ENCODE assay signal across 15 cellular contexts in the genomic region with DNA sequence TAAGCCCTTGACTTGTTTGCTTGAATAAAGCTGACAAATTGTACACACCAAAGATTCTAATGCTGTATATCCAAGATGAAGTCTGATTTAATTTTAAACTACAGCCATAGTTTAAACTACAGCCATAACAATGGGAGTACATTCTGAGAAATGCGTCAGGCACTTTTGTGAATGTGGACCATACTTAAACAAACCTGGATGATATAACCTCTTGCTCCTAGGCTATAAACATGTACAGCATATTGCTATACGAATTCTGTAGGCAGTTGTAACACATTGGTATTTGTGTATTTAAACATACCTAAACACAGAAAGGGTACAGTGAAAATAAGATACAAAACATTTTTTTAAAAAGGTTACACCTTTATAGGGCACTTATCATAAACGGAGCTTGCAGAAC. TPM values are rescaled to one million over a fixed set of nuclear protein-coding genes. Genes with fewer than 3 reads are reported as not detected.
A peak's percentile ranks its signal among the peaks of the same experiment; 100 is the strongest.
DNase-seq lines count a peak whose midpoint lies in the region; ATAC-seq and TF ChIP-seq lines count a peak whose summit lies in the region.
"Had no signal": no experiment of that assay in that cellular context is flagged by ENCODE, and none has a peak within 500 bp of the region (broad histone marks: within the 10 kb centered on the region; RNA-seq: fewer than 3 reads in every experiment).

No MANE protein-coding gene starts in this region.

- CTCF ChIA-PET in PC-9 (lab: Charles Lee) = no interaction called here

- H3K9ac ChIP-seq in endodermal cell (ENCODE audit: extremely low read depth, low read length, poor library complexity, severe bottlenecking) = no peak overlapping the region
- H3K9ac ChIP-seq: BLaER1 treated with 17β-estradiol and CSF1 and Interleukin-3, amounts not matched to agents 10 nM and 100 nM had no signal

- H3K9me3 ChIP-seq in PC-9 (ENCODE audit: insufficient read depth, low read depth) (no peaks in the 10 kb centered on the region), endodermal cell (ENCODE audit: control insufficient read depth, low read length) (peaks cover 18% of the 10 kb centered on the region)

- peaks cover 62% of the 10 kb centered on the region for H3K4me1 Mint-ChIP-seq in activated naive CD8-positive, alpha-beta T cell (ENCODE audit: low read depth)
- H3K4me1 Mint-ChIP-seq in activated naive CD8-positive, alpha-beta T cell treated with anti-CD3 and anti-CD28 coated beads for 36 hours = peaks cover 28% of the 10 kb centered on the region
- no peaks in the 10 kb centered on the region for H3K4me1 Mint-ChIP-seq in endodermal cell

- no peak overlapping the region for H3K4me3 ChIP-seq in PC-9
- H3K4me3 ChIP-seq in endodermal cell (ENCODE audit: low read length) = no peak overlapping the region
- H3K4me3 ChIP-seq: BLaER1 treated with 17β-estradiol and CSF1 and Interleukin-3, amounts not matched to agents 10 nM and 100 nM; GM12878 had no signal

- no peak for DNase-seq in activated naive CD8-positive, alpha-beta T cell treated with anti-CD3 and anti-CD28 coated beads for 36 hours
- DNase-seq in PC-9 = no peak
- DNase-seq in left colon = no peak
- DNase-seq in A172 (ENCODE audit: low spot score) = no peak
- no peak for DNase-seq in endodermal cell
- no peak for DNase-seq in activated gamma-delta T cell (lab: John Stamatoyannopoulos, UW)
- DNase-seq: 8988T; ACHN; CD4-positive, CD25-positive, alpha-beta regulatory T cell; DMS79 had no signal

- H3K4me1 ChIP-seq in PC-9 (replicated peaks; ENCODE audit: insufficient read depth) (no peaks in the 10 kb centered on the region), endodermal cell (ENCODE audit: control insufficient read depth, insufficient read depth, low read length) (no peaks in the 10 kb centered on the region)

- peak; percentile 73 for ATAC-seq in left colon
- ATAC-seq: GM12878, HCT116, HepG2 had no signal

- H3K27me3 ChIP-seq in PC-9 (ENCODE audit: insufficient read depth, low read depth) (no peaks in the 10 kb centered on the region), endodermal cell (ENCODE audit: control insufficient read depth, insufficient read depth, low read length, poor library complexity, severe bottlenecking) (no peaks in the 10 kb centered on the region)
- H3K27me3 ChIP-seq: BLaER1 treated with 17β-estradiol and CSF1 and Interleukin-3, amounts not matched to agents 10 nM and 100 nM had no signal

- POLR2A ChIA-PET in PC-9 (lab: Charles Lee; ENCODE audit: unreplicated experiment) = no interaction called here

- 0 out of 2 replicates have a peak overlapping the region, but pooled peaks have one; percentile 1 for H3K27ac ChIP-seq in PC-9
- H3K27ac ChIP-seq in endodermal cell (ENCODE audit: low read depth, low read length) = no peak overlapping the region
- H3K27ac ChIP-seq: BLaER1 treated with 17β-estradiol and CSF1 and Interleukin-3, amounts not matched to agents 10 nM and 100 nM had no signal

- H3K36me3 ChIP-seq in PC-9 (ENCODE audit: low read depth) (peaks cover 13% of the 10 kb centered on the region; the same call in 1 of the 2 replicates), endodermal cell (ENCODE audit: control insufficient read depth, insufficient read depth, low read length) (peaks cover 25% of the 10 kb centered on the region)

- no peaks in the 10 kb centered on the region for H3K9me2 ChIP-seq in PC-9 (ENCODE audit: insufficient read depth)

- H3K79me2 ChIP-seq in PC-9 (ENCODE audit: low read depth) = peaks cover 37% of the 10 kb centered on the region

- H3K4me3 Mint-ChIP-seq in activated naive CD8-positive, alpha-beta T cell = no peak overlapping the region
- no peak overlapping the region for H3K4me3 Mint-ChIP-seq in activated naive CD8-positive, alpha-beta T cell treated with anti-CD3 and anti-CD28 coated beads for 36 hours
- H3K4me3 Mint-ChIP-seq in endodermal cell = no peak overlapping the region

- no peaks in the 10 kb centered on the region for H3F3A ChIP-seq in PC-9 (ENCODE audit: insufficient read depth, low read depth)

- H4K20me1 ChIP-seq in PC-9 (ENCODE audit: insufficient read depth) = peaks cover 16% of the 10 kb centered on the region

- H3K27me3 Mint-ChIP-seq in activated naive CD8-positive, alpha-beta T cell = no peaks in the 10 kb centered on the region
- no peaks in the 10 kb centered on the region for H3K27me3 Mint-ChIP-seq in activated naive CD8-positive, alpha-beta T cell treated with anti-CD3 and anti-CD28 coated beads for 36 hours
- no peaks in the 10 kb centered on the region for H3K27me3 Mint-ChIP-seq in endodermal cell (ENCODE audit: insufficient read depth)
- H3K27me3 Mint-ChIP-seq: CD4-positive, CD25-positive, alpha-beta regulatory T cell had no signal

- no peak overlapping the region for H2AFZ ChIP-seq in PC-9

- TF ChIP-seq CTCF in PC-9 (conservative IDR thresholded peaks at IDR 0.05) (no peak), endodermal cell (conservative IDR thresholded peaks at IDR 0.05) (no peak)

- no peak overlapping the region for H3K4me2 ChIP-seq in PC-9
- H3K4me2 ChIP-seq: BLaER1 treated with 17β-estradiol and CSF1 and Interleukin-3, amounts not matched to agents 10 nM and 100 nM had no signal

- H3K36me3 Mint-ChIP-seq in activated naive CD8-positive, alpha-beta T cell = peaks cover 26% of the 10 kb centered on the region
- H3K36me3 Mint-ChIP-seq in activated naive CD8-positive, alpha-beta T cell treated with anti-CD3 and anti-CD28 coated beads for 36 hours = peaks cover 53% of the 10 kb centered on the region
- peaks cover 50% of the 10 kb centered on the region for H3K36me3 Mint-ChIP-seq in endodermal cell (ENCODE audit: low read depth)

- intact Hi-C loops in PC-9 (cut with micrococcal nuclease; ENCODE audit: unreplicated experiment) (no loop called here), left colon (cut with DNase I, micrococcal nuclease) (no loop called here)

- peak overlapping the region; percentile 4 for H3K27ac Mint-ChIP-seq in activated naive CD8-positive, alpha-beta T cell
- no peak overlapping the region for H3K27ac Mint-ChIP-seq in activated naive CD8-positive, alpha-beta T cell treated with anti-CD3 and anti-CD28 coated beads for 36 hours
- no peak overlapping the region for H3K27ac Mint-ChIP-seq in endodermal cell

- no TSS peak for BruUV-seq in PC-9 (replicated peaks; lab: Mats Ljungman, UMichigan)

- 100% methylated on average over 3 of the region's 3 CpGs; no CpG with 5 or more reads in 1 of the 2 experiments for WGBS in endodermal cell (ENCODE audit: insufficient coverage in 1 of 2, insufficient read length in 1 of 2), 2 experiments

- H3K9me3 Mint-ChIP-seq in activated naive CD8-positive, alpha-beta T cell (ENCODE audit: low read depth) = no peaks in the 10 kb centered on the region
- H3K9me3 Mint-ChIP-seq in activated naive CD8-positive, alpha-beta T cell treated with anti-CD3 and anti-CD28 coated beads for 36 hours = peaks cover 9% of the 10 kb centered on the region
- H3K9me3 Mint-ChIP-seq in endodermal cell = peaks cover 32% of the 10 kb centered on the region

RNA-seq across cellular contexts. Expression of a gene that starts 59.4 kb away (rescaled TPM):
- 1 to 10 TPM in 1 of 2 experiments, under 1 TPM in 1; 0.82 to 1.0 TPM for total RNA-seq in activated naive CD8-positive, alpha-beta T cell treated with anti-CD3 and anti-CD28 coated beads for 36 hours
- total RNA-seq in PC-9 (2021) = 6.3 and 6.7 TPM in 2 replicates
- 1 to 10 TPM in 1 of 2 donors, under 1 TPM in 1; 0.73 to 1.5 TPM for total RNA-seq in left colon
- 0.95 and 1.1 TPM in 2 replicates for total RNA-seq in A172 (2014; rRNA removed; shearing (Covaris generic))
- total RNA-seq in endodermal cell = 10 to 100 TPM; 11.9 to 13.1 TPM
- polyA plus RNA-seq in endodermal cell (2013, experiment 1 of 2) = 13.5 TPM
- polyA plus RNA-seq in endodermal cell (2013, experiment 2 of 2) = 13.1 TPM
